Comparison of ENCODE assay signal across 27 cellular contexts in the genomic region with DNA sequence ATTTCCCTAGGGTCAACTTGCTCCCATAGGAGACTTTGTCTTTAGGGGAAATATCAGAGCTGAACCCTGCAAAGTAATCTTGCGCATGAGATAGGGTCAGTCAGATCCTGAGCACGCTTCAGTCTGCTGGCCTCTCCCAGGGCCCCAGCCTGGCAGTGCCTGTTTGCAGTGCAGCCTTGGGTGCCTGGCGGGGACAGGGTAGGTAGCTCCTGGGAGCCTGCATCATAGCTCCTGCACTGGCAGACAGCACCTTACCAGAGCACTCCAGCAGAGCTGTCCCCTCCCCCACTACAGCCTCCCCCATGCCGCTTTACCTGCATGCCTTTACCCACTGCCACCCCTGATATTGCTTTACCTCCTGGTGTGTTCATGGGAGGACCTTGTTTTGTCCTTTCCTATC.
"Had no signal": no experiment of that assay in that cellular context is flagged by ENCODE, and none has a peak within 500 bp of the region (broad histone marks: within the 10 kb centered on the region; RNA-seq: fewer than 3 reads in every experiment).

No MANE protein-coding gene starts in this region.

- DNase-seq: head of caudate nucleus; hippocampal formation; immature natural killer cell; kidney; left colon; lower lobe of right lung; mammary epithelial cell; mesenchymal stem cell; naive thymus-derived CD8-positive, alpha-beta T cell; occipital lobe; ovary; retina; right cardiac atrium; sigmoid colon; stimulated activated CD4-positive, alpha-beta T cell treated with anti-CD3 and anti-CD28 coated beads, Interleukin-1b, Interleukin-23, amount 100 ng/mL, for 48 hours; stimulated activated CD4-positive, alpha-beta T cell treated with anti-CD3 and anti-CD28 coated beads, Interleukin-2, amount 100 ng/mL, for 48 hours; stimulated activated CD4-positive, alpha-beta T cell treated with anti-CD3 and anti-CD28 coated beads, Interleukin-4, amount 100 ng/mL, for 4 hours; stimulated activated CD8-positive, alpha-beta memory T cell treated with anti-CD3 and anti-CD28 coated beads, Interleukin-4, amount 100 ng/mL, for 48 hours; stimulated activated naive CD4-positive, alpha-beta T cell treated with Interleukin-2 at 50 U/mL for 16 hours; stimulated activated naive CD8-positive, alpha-beta T cell treated with anti-CD3 and anti-CD28 coated beads, Interleukin-15, amount 100 ng/mL, for 72 hours; substantia nigra had no signal

- H3K27me3 ChIP-seq: left lung, neutrophil, ovary, sigmoid colon, tibial nerve, upper lobe of left lung had no signal

- H3K9me3 ChIP-seq: lower lobe of right lung, neutrophil, ovary, prostate gland, sigmoid colon, upper lobe of left lung had no signal

- H3K4me1 ChIP-seq: left lung, lower lobe of right lung, prostate gland, tibial nerve, upper lobe of left lung had no signal

- H3K27ac ChIP-seq: left lung, lower lobe of right lung, neutrophil, ovary, prostate gland, sigmoid colon, tibial nerve, upper lobe of left lung had no signal

- H3K36me3 ChIP-seq: left lung, lower lobe of right lung, neutrophil, ovary, prostate gland, sigmoid colon, tibial nerve, upper lobe of left lung had no signal

- ATAC-seq: left colon; left lung; naive thymus-derived CD8-positive, alpha-beta T cell; right cardiac atrium; stimulated activated memory B cell treated with anti-CD40 and anti-IgM and Interleukin-4, amounts not matched to agents 10 μg/mL and 1 μg/mL and 100 μg/mL, for 72 hours; stimulated activated naive CD8-positive, alpha-beta T cell treated with anti-CD3 and anti-CD28 coated beads, Interleukin-15, amount 100 ng/mL, for 72 hours had no signal

- H3K4me3 ChIP-seq: left lung, lower lobe of right lung, ovary, prostate gland, sigmoid colon, tibial nerve, upper lobe of left lung had no signal
